1 cellular context compared by ENCODE assay signal in the genomic region with DNA sequence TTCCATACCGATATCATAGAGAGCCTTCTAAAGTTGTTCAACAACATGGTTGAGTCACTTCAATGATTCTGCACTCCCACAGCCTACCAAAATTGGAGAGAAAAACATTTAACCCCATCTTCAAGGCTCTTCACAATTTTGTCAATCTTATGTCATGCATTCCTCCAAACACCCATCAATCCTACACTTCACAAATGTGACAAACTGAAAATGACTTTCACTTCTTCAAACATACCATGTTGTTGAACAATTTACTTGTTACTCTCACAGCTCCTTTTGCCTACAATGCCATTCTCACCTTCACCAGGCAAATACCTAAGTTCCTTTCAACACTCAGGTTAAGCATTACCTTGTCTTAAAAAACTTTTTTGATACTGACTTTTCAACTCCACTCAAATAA.
TF ChIP-seq lines count a peak whose summit lies in the region.

No MANE protein-coding gene starts in this region.

TF ChIP-seq in K562, 482 proteins besides CTCF, POLR2A, EP300 and RAD21 (continued from another document):
- TF ChIP-seq, protein P1, sequence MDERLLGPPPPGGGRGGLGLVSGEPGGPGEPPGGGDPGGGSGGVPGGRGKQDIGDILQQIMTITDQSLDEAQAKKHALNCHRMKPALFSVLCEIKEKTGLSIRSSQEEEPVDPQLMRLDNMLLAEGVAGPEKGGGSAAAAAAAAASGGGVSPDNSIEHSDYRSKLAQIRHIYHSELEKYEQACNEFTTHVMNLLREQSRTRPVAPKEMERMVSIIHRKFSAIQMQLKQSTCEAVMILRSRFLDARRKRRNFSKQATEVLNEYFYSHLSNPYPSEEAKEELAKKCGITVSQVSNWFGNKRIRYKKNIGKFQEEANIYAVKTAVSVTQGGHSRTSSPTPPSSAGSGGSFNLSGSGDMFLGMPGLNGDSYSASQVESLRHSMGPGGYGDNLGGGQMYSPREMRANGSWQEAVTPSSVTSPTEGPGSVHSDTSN (CRISPR knock-in tag; IDR thresholded peaks at IDR 0.05; ENCODE audit: low read depth): no peak
- TF ChIP-seq, protein P1 (tag; conservative IDR thresholded peaks at IDR 0.05; ENCODE audit: low read depth): peak; percentile 37; the same call in 1 of the 2 replicates
- TF ChIP-seq ZNF695 (CRISPR knock-in tag; IDR thresholded peaks at IDR 0.05) (no peak), NFIX (CRISPR knock-in tag; IDR thresholded peaks at IDR 0.05; ENCODE audit: low read depth) (no peak), MEIS2 (IDR thresholded peaks at IDR 0.05; ENCODE audit: partially characterized antibody) (peak; percentile 57), OTX1 (CRISPR knock-in tag; IDR thresholded peaks at IDR 0.05) (no peak), NELFE (IDR thresholded peaks at IDR 0.05; ENCODE audit: insufficient read depth, insufficient read length) (no peak), ZBTB7A (IDR thresholded peaks at IDR 0.05; ENCODE audit: borderline replicate concordance, control insufficient read depth, low read depth, low read length) (no peak), MTA1 (IDR thresholded peaks at IDR 0.05; ENCODE audit: borderline replicate concordance) (no peak), TAF9B (IDR thresholded peaks at IDR 0.05; ENCODE audit: partially characterized antibody) (no peak), EGR1 (conservative IDR thresholded peaks at IDR 0.05) (no peak), ZNF23 (CRISPR knock-in tag; IDR thresholded peaks at IDR 0.05) (no peak), RBBP5 (IDR thresholded peaks at IDR 0.05; ENCODE audit: borderline replicate concordance, insufficient read depth, low read length, poor library complexity, severe bottlenecking) (no peak), PHF8 (IDR thresholded peaks at IDR 0.05; ENCODE audit: borderline replicate concordance, low read length) (no peak), SOX6 (IDR thresholded peaks at IDR 0.05) (no peak), ELF1 (tag; IDR thresholded peaks at IDR 0.05) (no peak), RBM34 (IDR thresholded peaks at IDR 0.05; ENCODE audit: borderline replicate concordance, insufficient read depth, low read length) (no peak), XRCC4 (IDR thresholded peaks at IDR 0.05; ENCODE audit: extremely low read depth, insufficient read depth, insufficient read length) (no peak), ZNF444 (CRISPR knock-in tag; IDR thresholded peaks at IDR 0.05) (no peak), ZNF431 (CRISPR knock-in tag; IDR thresholded peaks at IDR 0.05) (no peak), ZNF24 (IDR thresholded peaks at IDR 0.05) (no peak), GTF2A2 (tag; IDR thresholded peaks at IDR 0.05) (no peak), FOXK2 (conservative IDR thresholded peaks at IDR 0.05 in 1 of 2, IDR thresholded peaks at IDR 0.05 in 1 of 2; ENCODE audit: low read depth in 2 of 2) (0 out of 4 replicates have a peak, but pooled peaks of 1 of the 2 experiments have one; percentile 3), GATAD2A (IDR thresholded peaks at IDR 0.05) (no peak), MAFF (IDR thresholded peaks at IDR 0.05; ENCODE audit: low read length) (no peak), ZNF583 (CRISPR knock-in tag; IDR thresholded peaks at IDR 0.05) (no peak), PRMT5 (CRISPR knock-in tag; IDR thresholded peaks at IDR 0.05) (no peak), DPF2 (IDR thresholded peaks at IDR 0.05) (no peak), TCF3 (CRISPR knock-in tag; IDR thresholded peaks at IDR 0.05) (no peak), FIP1L1 (IDR thresholded peaks at IDR 0.05; ENCODE audit: low read depth, low read length, poor library complexity, severe bottlenecking) (no peak), C11orf30 (IDR thresholded peaks at IDR 0.05; ENCODE audit: low read depth) (peak; percentile 8; the same call in 1 of the 2 replicates), MED1 (CRISPR knock-in tag; IDR thresholded peaks at IDR 0.05; ENCODE audit: borderline replicate concordance) (no peak)
- TF ChIP-seq, protein P2, sequence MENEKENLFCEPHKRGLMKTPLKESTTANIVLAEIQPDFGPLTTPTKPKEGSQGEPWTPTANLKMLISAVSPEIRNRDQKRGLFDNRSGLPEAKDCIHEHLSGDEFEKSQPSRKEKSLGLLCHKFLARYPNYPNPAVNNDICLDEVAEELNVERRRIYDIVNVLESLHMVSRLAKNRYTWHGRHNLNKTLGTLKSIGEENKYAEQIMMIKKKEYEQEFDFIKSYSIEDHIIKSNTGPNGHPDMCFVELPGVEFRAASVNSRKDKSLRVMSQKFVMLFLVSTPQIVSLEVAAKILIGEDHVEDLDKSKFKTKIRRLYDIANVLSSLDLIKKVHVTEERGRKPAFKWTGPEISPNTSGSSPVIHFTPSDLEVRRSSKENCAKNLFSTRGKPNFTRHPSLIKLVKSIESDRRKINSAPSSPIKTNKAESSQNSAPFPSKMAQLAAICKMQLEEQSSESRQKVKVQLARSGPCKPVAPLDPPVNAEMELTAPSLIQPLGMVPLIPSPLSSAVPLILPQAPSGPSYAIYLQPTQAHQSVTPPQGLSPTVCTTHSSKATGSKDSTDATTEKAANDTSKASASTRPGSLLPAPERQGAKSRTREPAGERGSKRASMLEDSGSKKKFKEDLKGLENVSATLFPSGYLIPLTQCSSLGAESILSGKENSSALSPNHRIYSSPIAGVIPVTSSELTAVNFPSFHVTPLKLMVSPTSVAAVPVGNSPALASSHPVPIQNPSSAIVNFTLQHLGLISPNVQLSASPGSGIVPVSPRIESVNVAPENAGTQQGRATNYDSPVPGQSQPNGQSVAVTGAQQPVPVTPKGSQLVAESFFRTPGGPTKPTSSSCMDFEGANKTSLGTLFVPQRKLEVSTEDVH (IDR thresholded peaks at IDR 0.05; ENCODE audit: low read depth, partially characterized antibody): no peak
- TF ChIP-seq, protein P3, sequence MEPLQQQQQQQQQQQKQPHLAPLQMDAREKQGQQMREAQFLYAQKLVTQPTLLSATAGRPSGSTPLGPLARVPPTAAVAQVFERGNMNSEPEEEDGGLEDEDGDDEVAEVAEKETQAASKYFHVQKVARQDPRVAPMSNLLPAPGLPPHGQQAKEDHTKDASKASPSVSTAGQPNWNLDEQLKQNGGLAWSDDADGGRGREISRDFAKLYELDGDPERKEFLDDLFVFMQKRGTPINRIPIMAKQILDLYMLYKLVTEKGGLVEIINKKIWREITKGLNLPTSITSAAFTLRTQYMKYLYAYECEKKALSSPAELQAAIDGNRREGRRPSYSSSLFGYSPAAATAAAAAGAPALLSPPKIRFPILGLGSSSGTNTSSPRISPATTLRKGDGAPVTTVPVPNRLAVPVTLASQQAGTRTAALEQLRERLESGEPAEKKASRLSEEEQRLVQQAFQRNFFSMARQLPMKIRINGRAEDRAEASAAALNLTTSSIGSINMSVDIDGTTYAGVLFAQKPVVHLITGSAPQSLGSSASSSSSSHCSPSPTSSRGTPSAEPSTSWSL (CRISPR knock-in tag; IDR thresholded peaks at IDR 0.05; ENCODE audit: borderline replicate concordance): no peak
- TF ChIP-seq, protein P4, sequence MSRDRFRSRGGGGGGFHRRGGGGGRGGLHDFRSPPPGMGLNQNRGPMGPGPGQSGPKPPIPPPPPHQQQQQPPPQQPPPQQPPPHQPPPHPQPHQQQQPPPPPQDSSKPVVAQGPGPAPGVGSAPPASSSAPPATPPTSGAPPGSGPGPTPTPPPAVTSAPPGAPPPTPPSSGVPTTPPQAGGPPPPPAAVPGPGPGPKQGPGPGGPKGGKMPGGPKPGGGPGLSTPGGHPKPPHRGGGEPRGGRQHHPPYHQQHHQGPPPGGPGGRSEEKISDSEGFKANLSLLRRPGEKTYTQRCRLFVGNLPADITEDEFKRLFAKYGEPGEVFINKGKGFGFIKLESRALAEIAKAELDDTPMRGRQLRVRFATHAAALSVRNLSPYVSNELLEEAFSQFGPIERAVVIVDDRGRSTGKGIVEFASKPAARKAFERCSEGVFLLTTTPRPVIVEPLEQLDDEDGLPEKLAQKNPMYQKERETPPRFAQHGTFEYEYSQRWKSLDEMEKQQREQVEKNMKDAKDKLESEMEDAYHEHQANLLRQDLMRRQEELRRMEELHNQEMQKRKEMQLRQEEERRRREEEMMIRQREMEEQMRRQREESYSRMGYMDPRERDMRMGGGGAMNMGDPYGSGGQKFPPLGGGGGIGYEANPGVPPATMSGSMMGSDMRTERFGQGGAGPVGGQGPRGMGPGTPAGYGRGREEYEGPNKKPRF (IDR thresholded peaks at IDR 0.05; ENCODE audit: low read depth, low read length): no peak
- TF ChIP-seq, protein P5, sequence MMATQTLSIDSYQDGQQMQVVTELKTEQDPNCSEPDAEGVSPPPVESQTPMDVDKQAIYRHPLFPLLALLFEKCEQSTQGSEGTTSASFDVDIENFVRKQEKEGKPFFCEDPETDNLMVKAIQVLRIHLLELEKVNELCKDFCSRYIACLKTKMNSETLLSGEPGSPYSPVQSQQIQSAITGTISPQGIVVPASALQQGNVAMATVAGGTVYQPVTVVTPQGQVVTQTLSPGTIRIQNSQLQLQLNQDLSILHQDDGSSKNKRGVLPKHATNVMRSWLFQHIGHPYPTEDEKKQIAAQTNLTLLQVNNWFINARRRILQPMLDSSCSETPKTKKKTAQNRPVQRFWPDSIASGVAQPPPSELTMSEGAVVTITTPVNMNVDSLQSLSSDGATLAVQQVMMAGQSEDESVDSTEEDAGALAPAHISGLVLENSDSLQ (IDR thresholded peaks at IDR 0.05): 0 out of 2 replicates have a peak, but pooled peaks have one; percentile 32
TF ChIP-seq in K562: peak in this region for 5.
